8 cellular contexts compared by ENCODE assay signal in the genomic region with DNA sequence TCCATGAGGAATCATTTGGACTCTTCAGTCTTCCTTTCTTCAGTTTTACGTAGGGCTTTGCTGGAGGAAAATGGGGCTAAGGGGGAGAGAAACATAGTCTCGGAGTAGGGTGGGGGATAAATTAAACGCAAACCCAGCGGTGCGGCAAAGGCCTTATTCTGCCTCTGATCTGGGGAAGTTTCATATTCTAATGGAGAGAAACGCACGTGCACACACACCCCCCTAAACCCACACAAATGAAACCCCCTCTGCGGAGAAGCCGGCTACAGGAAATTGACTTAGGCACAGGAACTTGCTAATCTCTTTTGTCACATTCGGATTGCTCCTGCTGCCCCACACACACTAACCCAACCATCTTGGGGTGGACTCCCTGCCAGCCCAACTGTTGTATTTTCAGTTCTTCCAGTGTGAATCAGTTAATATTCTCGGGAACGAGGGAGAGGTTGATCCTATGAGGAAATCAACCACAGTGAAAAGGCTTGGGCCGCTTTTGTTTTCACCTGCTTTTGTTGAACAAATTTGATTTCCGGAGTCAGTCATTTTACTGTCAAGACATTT. TPM values are rescaled to one million over a fixed set of nuclear protein-coding genes. Genes with fewer than 3 reads are reported as not detected.
A peak's percentile ranks its signal among the peaks of the same experiment; 100 is the strongest.
DNase-seq lines count a peak whose midpoint lies in the region; ATAC-seq, FAIRE-seq and TF ChIP-seq lines count a peak whose summit lies in the region.

A gene with protein sequence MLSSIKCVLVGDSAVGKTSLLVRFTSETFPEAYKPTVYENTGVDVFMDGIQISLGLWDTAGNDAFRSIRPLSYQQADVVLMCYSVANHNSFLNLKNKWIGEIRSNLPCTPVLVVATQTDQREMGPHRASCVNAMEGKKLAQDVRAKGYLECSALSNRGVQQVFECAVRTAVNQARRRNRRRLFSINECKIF (plus strand): TSS at position 308 of the 558 bp plus-strand sequence. CDS start 46,356 bp downstream, outside the sequence.

- peaks cover 51% of the 10 kb centered on the region; the same call in 1 of the 2 replicates for H3K4me1 ChIP-seq in iPS-20b (ENCODE audit: insufficient read depth, low read length)

- peaks cover 48% of the 10 kb centered on the region for H3K4me1 Mint-ChIP-seq in CD4-positive, alpha-beta T cell (ENCODE audit: low read depth)
- H3K4me1 Mint-ChIP-seq in activated CD4-positive, alpha-beta memory T cell treated with anti-CD3 and anti-CD28 coated beads, Interleukin-2, amount 10 ng/mL, durations not matched to agents 7 days and 5 days: peaks cover 47% of the 10 kb centered on the region
- peaks cover 44 to 78% of the 10 kb centered on the region in 2 donors for H3K4me1 Mint-ChIP-seq in stimulated activated naive B cell treated with anti-CD40 and anti-IgM and Interleukin-4, amounts not matched to agents 10 μg/mL and 1 μg/mL and 100 μg/mL, for 72 hours

- H3K27me3 Mint-ChIP-seq in CD4-positive, alpha-beta T cell: peaks cover 5% of the 10 kb centered on the region
- no peaks in the 10 kb centered on the region for H3K27me3 Mint-ChIP-seq in activated CD4-positive, alpha-beta memory T cell treated with anti-CD3 and anti-CD28 coated beads, Interleukin-2, amount 10 ng/mL, durations not matched to agents 7 days and 5 days
- H3K27me3 Mint-ChIP-seq in stimulated activated naive B cell treated with anti-CD40 and anti-IgM and Interleukin-4, amounts not matched to agents 10 μg/mL and 1 μg/mL and 100 μg/mL, for 72 hours: no peaks in the 10 kb centered on the region

- peak; percentile 52 to 76 (median 60) for DNase-seq in CD4-positive, alpha-beta T cell
- DNase-seq in HUDEP-2 (lab: John Stamatoyannopoulos, UW; ENCODE audit: unreplicated experiment in 76 of 76) (peak in 39 of 76 experiments; percentile 3 to 46 (median 20)), NCI-H1417 (lab: John Stamatoyannopoulos, UW) (no peak), urothelium cell line (ENCODE audit: low spot score) (no peak)
- peak; percentile 75 for DNase-seq in activated CD4-positive, alpha-beta memory T cell treated with anti-CD3 and anti-CD28 coated beads, Interleukin-2, amount 10 ng/mL, durations not matched to agents 7 days and 5 days
- peak; percentile 81 for DNase-seq in stimulated activated naive B cell treated with anti-CD40 and anti-IgM and Interleukin-4, amounts not matched to agents 10 μg/mL and 1 μg/mL and 100 μg/mL, for 72 hours

- no peaks in the 10 kb centered on the region for H3K9me3 ChIP-seq in CD4-positive, alpha-beta T cell (ENCODE audit: control insufficient read depth, low read length)
- H3K9me3 ChIP-seq in iPS-20b (ENCODE audit: insufficient read depth, low read depth, low read length): no peaks in the 10 kb centered on the region

- no peaks in the 10 kb centered on the region for H3K36me3 ChIP-seq in iPS-20b (ENCODE audit: insufficient read depth, low read depth, low read length)

- peak within 1 kb of the TSS; percentile 99 for H3K27ac Mint-ChIP-seq in CD4-positive, alpha-beta T cell
- peak within 1 kb of the TSS; percentile 99 for H3K27ac Mint-ChIP-seq in activated CD4-positive, alpha-beta memory T cell treated with anti-CD3 and anti-CD28 coated beads, Interleukin-2, amount 10 ng/mL, durations not matched to agents 7 days and 5 days
- H3K27ac Mint-ChIP-seq in stimulated activated naive B cell treated with anti-CD40 and anti-IgM and Interleukin-4, amounts not matched to agents 10 μg/mL and 1 μg/mL and 100 μg/mL, for 72 hours: peak within 1 kb of the TSS; percentile 98

- TF ChIP-seq CTCF in CD4-positive, alpha-beta T cell (IDR thresholded peaks at IDR 0.05): no peak

- H3K36me3 Mint-ChIP-seq in CD4-positive, alpha-beta T cell (ENCODE audit: low read depth): peaks cover 63% of the 10 kb centered on the region
- peaks cover 48% of the 10 kb centered on the region for H3K36me3 Mint-ChIP-seq in activated CD4-positive, alpha-beta memory T cell treated with anti-CD3 and anti-CD28 coated beads, Interleukin-2, amount 10 ng/mL, durations not matched to agents 7 days and 5 days (ENCODE audit: low read depth)
- H3K36me3 Mint-ChIP-seq in stimulated activated naive B cell treated with anti-CD40 and anti-IgM and Interleukin-4, amounts not matched to agents 10 μg/mL and 1 μg/mL and 100 μg/mL, for 72 hours: peaks cover 13 to 22% of the 10 kb centered on the region in 2 donors

- intact Hi-C loops in CD4-positive, alpha-beta T cell (cut with DNase I, micrococcal nuclease): loop anchor here (1.0 to 5.0 kb wide), 5 partner anchors 14 to 112 kb away; no protein-coding TSS in a partner anchor

- H3K9ac ChIP-seq in iPS-20b (ENCODE audit: low read depth, low read length): peak within 1 kb of the TSS; percentile 80; the same call in 1 of the 2 replicates

- H3K9me3 Mint-ChIP-seq in CD4-positive, alpha-beta T cell: no peaks in the 10 kb centered on the region
- no peaks in the 10 kb centered on the region for H3K9me3 Mint-ChIP-seq in activated CD4-positive, alpha-beta memory T cell treated with anti-CD3 and anti-CD28 coated beads, Interleukin-2, amount 10 ng/mL, durations not matched to agents 7 days and 5 days
- no peaks in the 10 kb centered on the region for H3K9me3 Mint-ChIP-seq in stimulated activated naive B cell treated with anti-CD40 and anti-IgM and Interleukin-4, amounts not matched to agents 10 μg/mL and 1 μg/mL and 100 μg/mL, for 72 hours

- peak within 1 kb of the TSS; percentile 68; the same call in 1 of the 2 replicates for H3K4me3 ChIP-seq in iPS-20b (ENCODE audit: low read length)

- POLR2A ChIA-PET in CD4-positive, alpha-beta T cell (lab: Charles Lee): interaction anchor here (0.6 to 11.6 kb wide), 21 partner anchors 9 to 139 kb away, joined by 3 to 156 read pairs (median 14); no protein-coding TSS in a partner anchor
- POLR2A ChIA-PET in activated CD4-positive, alpha-beta memory T cell treated with anti-CD3 and anti-CD28 coated beads, Interleukin-2, amount 10 ng/mL, durations not matched to agents 7 days and 5 days (lab: Charles Lee): interaction anchor here (0.7 to 7.9 kb wide), 19 partner anchors 9 to 1165 kb away, joined by 3 to 333 read pairs (median 10); a partner anchor contains a TSS

- H3K4me3 Mint-ChIP-seq in CD4-positive, alpha-beta T cell: peak within 1 kb of the TSS; percentile 100
- peak within 1 kb of the TSS; percentile 97 for H3K4me3 Mint-ChIP-seq in activated CD4-positive, alpha-beta memory T cell treated with anti-CD3 and anti-CD28 coated beads, Interleukin-2, amount 10 ng/mL, durations not matched to agents 7 days and 5 days
- H3K4me3 Mint-ChIP-seq in stimulated activated naive B cell treated with anti-CD40 and anti-IgM and Interleukin-4, amounts not matched to agents 10 μg/mL and 1 μg/mL and 100 μg/mL, for 72 hours: peak within 1 kb of the TSS; percentile 94 to 95

- CTCF ChIA-PET in CD4-positive, alpha-beta T cell (lab: Charles Lee): interaction anchor here (0.8 to 4.6 kb wide), 11 partner anchors 8 to 129 kb away, joined by 3 to 26 read pairs (median 4); no protein-coding TSS in a partner anchor
- CTCF ChIA-PET in activated CD4-positive, alpha-beta memory T cell treated with anti-CD3 and anti-CD28 coated beads, Interleukin-2, amount 10 ng/mL, durations not matched to agents 7 days and 5 days (lab: Charles Lee): interaction anchor here (0.8 to 3.1 kb wide), 9 partner anchors 11 to 120 kb away, joined by 3 to 20 read pairs (median 6); no protein-coding TSS in a partner anchor

- peak; percentile 29 for ATAC-seq in CD4-positive, alpha-beta T cell (ENCODE audit: poor library complexity)
- peak; percentile 43 to 54 for ATAC-seq in stimulated activated naive B cell treated with anti-CD40 and anti-IgM and Interleukin-4, amounts not matched to agents 10 μg/mL and 1 μg/mL and 100 μg/mL, for 72 hours (replicated peaks)
- ATAC-seq in HG03039 (IDR thresholded peaks at IDR 0.05; ENCODE audit: unreplicated experiment): no peak

- H3K27ac ChIP-seq in CD4-positive, alpha-beta T cell (ENCODE audit: low read depth, low read length): peak within 1 kb of the TSS; percentile 99
- peak within 1 kb of the TSS; percentile 70 for H3K27ac ChIP-seq in iPS-20b (ENCODE audit: low read length)

- H3K27me3 ChIP-seq in CD4-positive, alpha-beta T cell (ENCODE audit: control insufficient read depth, insufficient read depth, low read length): no peaks in the 10 kb centered on the region
- no peaks in the 10 kb centered on the region for H3K27me3 ChIP-seq in iPS-20b (ENCODE audit: insufficient read depth, low read length)

- FAIRE-seq in urothelium cell line (lab: Jason Lieb, UNC): no peak

RNA-seq across cellular contexts. Expression of the gene that starts here (rescaled TPM):
- total RNA-seq in CD4-positive, alpha-beta T cell: 100 to 1,000 TPM; 302 to 317 TPM
- total RNA-seq in activated CD4-positive, alpha-beta memory T cell treated with anti-CD3 and anti-CD28 coated beads, Interleukin-2, amount 10 ng/mL, durations not matched to agents 7 days and 5 days: 100 to 1,000 TPM; 125 to 126 TPM

Comparison
In these comparisons a context has a peak if more than half of its experiments do, and no peak if none do; other contexts are left out.
1. DNase-seq: peak in CD4-positive, alpha-beta T cell (10 of 10), HUDEP-2 (39 of 76), activated CD4-positive, alpha-beta memory T cell treated with anti-CD3 and anti-CD28 coated beads, Interleukin-2, amount 10 ng/mL, durations not matched to agents 7 days and 5 days (single experiment) and stimulated activated naive B cell treated with anti-CD40 and anti-IgM and Interleukin-4, amounts not matched to agents 10 μg/mL and 1 μg/mL and 100 μg/mL, for 72 hours (single experiment); none in NCI-H1417 (0 of 3) and urothelium cell line (single experiment).
2. Peak in every context shown above with its lines, with median percentiles within 50 percentile points of each other: H3K27ac Mint-ChIP-seq and H3K4me3 Mint-ChIP-seq.